ENCODE assay signal across 14 cellular contexts in the genomic region with DNA sequence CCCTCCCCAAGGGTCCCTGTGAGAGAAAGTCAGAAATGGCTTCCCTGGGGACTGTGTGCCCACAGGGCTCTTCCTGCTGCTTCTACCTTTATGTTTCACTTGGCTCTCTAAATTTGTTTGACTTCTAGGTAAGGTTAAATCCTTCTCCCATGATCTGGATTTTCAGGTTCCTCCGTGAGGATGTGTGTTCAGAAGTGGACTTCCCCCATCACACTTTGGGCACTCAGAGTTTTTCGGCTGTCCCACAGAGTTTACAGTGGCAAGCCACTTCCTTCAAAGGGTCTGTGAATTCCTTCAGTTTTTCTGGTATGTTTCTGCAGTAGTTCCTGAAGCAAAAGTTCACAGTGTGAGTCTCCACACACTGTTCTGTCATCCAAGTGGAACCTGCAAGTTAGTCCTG. TPM values are rescaled to one million over a fixed set of nuclear protein-coding genes. Genes with fewer than 3 reads are reported as not detected.
DNase-seq lines count a peak whose midpoint lies in the region; ATAC-seq and TF ChIP-seq lines count a peak whose summit lies in the region.
"Had no signal": no experiment of that assay in that cellular context is flagged by ENCODE, and none has a peak within 500 bp of the region (broad histone marks: within the 10 kb centered on the region; RNA-seq: fewer than 3 reads in every experiment).

No MANE protein-coding gene starts in this region.

- H2AFZ ChIP-seq in Loucy (ENCODE audit: low read length), result peak overlapping the region; percentile 76
- no peak overlapping the region for H2AFZ ChIP-seq in hepatocyte
- H2AFZ ChIP-seq: GM23248 had no signal

- WGBS in hepatocyte (ENCODE audit: low lambda C conversion rate, missing lambda C conversion rate), result 59% methylated on average over 2 of the region's 2 CpGs

- H3K27me3 Mint-ChIP-seq in stimulated activated naive B cell treated with anti-CD40 and anti-IgM and Interleukin-4, amounts not matched to agents 10 μg/mL and 1 μg/mL and 100 μg/mL, for 72 hours, result no peaks in the 10 kb centered on the region

- H3K4me1 Mint-ChIP-seq in stimulated activated naive B cell treated with anti-CD40 and anti-IgM and Interleukin-4, amounts not matched to agents 10 μg/mL and 1 μg/mL and 100 μg/mL, for 72 hours, result peaks cover 5 to 13% of the 10 kb centered on the region in 2 donors

- H4K20me1 ChIP-seq in Loucy (ENCODE audit: insufficient read depth, low read length, poor library complexity, severe bottlenecking), result no peaks in the 10 kb centered on the region
- H4K20me1 ChIP-seq in hepatocyte (ENCODE audit: insufficient read depth, poor library complexity, severe bottlenecking), result no peaks in the 10 kb centered on the region

- no peak overlapping the region for H3K4me3 ChIP-seq in Loucy (ENCODE audit: low read length, poor library complexity, severe bottlenecking)
- H3K4me3 ChIP-seq in hepatocyte, result no peak overlapping the region
- H3K4me3 ChIP-seq: GM23248, SJCRH30 had no signal

- H3K27ac ChIP-seq in hepatocyte, result peak overlapping the region; percentile 26
- H3K27ac ChIP-seq: GM23248, RWPE1, SJCRH30 had no signal

- TF ChIP-seq CTCF in Loucy (conservative IDR thresholded peaks at IDR 0.05; ENCODE audit: low read length) (no peak), hepatocyte (IDR thresholded peaks at IDR 0.05; ENCODE audit: poor library complexity) (no peak)

- no peak for DNase-seq in hepatocyte (ENCODE audit: low spot score)
- DNase-seq in stimulated activated naive B cell treated with anti-CD40 and anti-IgM and Interleukin-4, amounts not matched to agents 10 μg/mL and 1 μg/mL and 100 μg/mL, for 72 hours, result no peak
- no peak for DNase-seq in CD1c-positive myeloid dendritic cell (ENCODE audit: extremely low spot score)
- no peak for DNase-seq in stimulated activated CD8-positive, alpha-beta memory T cell treated with anti-CD3 and anti-CD28 coated beads, Interleukin-4, amount 100 ng/mL, for 48 hours
- DNase-seq: COR-L47, GM23248, Karpas-422, NCI-H146, NCI-H2227 treated with DMSO at 0.1 percent for 48 hours, SJCRH30 had no signal

- H3K36me3 Mint-ChIP-seq in stimulated activated naive B cell treated with anti-CD40 and anti-IgM and Interleukin-4, amounts not matched to agents 10 μg/mL and 1 μg/mL and 100 μg/mL, for 72 hours, result no peaks in the 10 kb centered on the region

- H3K79me2 ChIP-seq in Loucy (ENCODE audit: insufficient read depth, low read length) (no peaks in the 10 kb centered on the region), hepatocyte (no peaks in the 10 kb centered on the region)

- H3K9ac ChIP-seq in Loucy (ENCODE audit: low read depth, low read length, poor library complexity, severe bottlenecking), result no peak overlapping the region
- H3K9ac ChIP-seq: GM23248 had no signal

- H3K4me3 Mint-ChIP-seq in stimulated activated naive B cell treated with anti-CD40 and anti-IgM and Interleukin-4, amounts not matched to agents 10 μg/mL and 1 μg/mL and 100 μg/mL, for 72 hours, result no peak overlapping the region

- H3K36me3 ChIP-seq in Loucy (ENCODE audit: insufficient read depth, low read length), result no peaks in the 10 kb centered on the region
- H3K36me3 ChIP-seq in hepatocyte (replicated peaks; ENCODE audit: insufficient read depth, low read depth), result no peaks in the 10 kb centered on the region
- H3K36me3 ChIP-seq: SJCRH30 had no signal

- H3K27me3 ChIP-seq in Loucy (ENCODE audit: insufficient read depth, low read length, poor library complexity, severe bottlenecking) (no peaks in the 10 kb centered on the region), hepatocyte (no peaks in the 10 kb centered on the region)
- H3K27me3 ChIP-seq: SJCRH30 had no signal

- peaks cover 5 to 6% of the 10 kb centered on the region in 2 donors for H3K9me3 Mint-ChIP-seq in stimulated activated naive B cell treated with anti-CD40 and anti-IgM and Interleukin-4, amounts not matched to agents 10 μg/mL and 1 μg/mL and 100 μg/mL, for 72 hours

- H3K27ac Mint-ChIP-seq in stimulated activated naive B cell treated with anti-CD40 and anti-IgM and Interleukin-4, amounts not matched to agents 10 μg/mL and 1 μg/mL and 100 μg/mL, for 72 hours, result peak overlapping the region; percentile 48

- H3F3A ChIP-seq in Loucy (ENCODE audit: low read depth), result no peaks in the 10 kb centered on the region

- H3K9me2 ChIP-seq in Loucy (replicated peaks; ENCODE audit: low read depth, low read length) (no peaks in the 10 kb centered on the region), hepatocyte (replicated peaks; ENCODE audit: insufficient read depth) (no peaks in the 10 kb centered on the region)

- H3K4me1 ChIP-seq in Loucy (ENCODE audit: insufficient read depth, low read length, poor library complexity, severe bottlenecking) (peaks cover 8% of the 10 kb centered on the region), hepatocyte (ENCODE audit: insufficient read depth) (no peaks in the 10 kb centered on the region)
- H3K4me1 ChIP-seq: SJCRH30 had no signal

- H3K9me3 ChIP-seq in Loucy (ENCODE audit: insufficient read depth, low read depth, low read length) (no peaks in the 10 kb centered on the region), hepatocyte (ENCODE audit: low read depth) (no peaks in the 10 kb centered on the region)
- H3K9me3 ChIP-seq: SJCRH30 had no signal

- H3K4me2 ChIP-seq in Loucy (ENCODE audit: low read depth, low read length, poor library complexity, severe bottlenecking) (no peak overlapping the region), hepatocyte (no peak overlapping the region)

- ATAC-seq in GM21786 (IDR thresholded peaks at IDR 0.05; ENCODE audit: unreplicated experiment) (peak; percentile 9), GM19455 (IDR thresholded peaks at IDR 0.05; ENCODE audit: unreplicated experiment) (no peak)
- no peak for ATAC-seq in stimulated activated naive B cell treated with anti-CD40 and anti-IgM and Interleukin-4, amounts not matched to agents 10 μg/mL and 1 μg/mL and 100 μg/mL, for 72 hours (replicated peaks)

RNA-seq across cellular contexts. Expression of a gene that starts 30.9 kb away (rescaled TPM):
- 30.7 and 33.0 TPM in 2 replicates for total RNA-seq in hepatocyte
- 20.2 and 22.2 TPM in 2 replicates for polyA plus RNA-seq in hepatocyte
- total RNA-seq: GM23248 had no signal
